Comparison of ENCODE assay signal across 1 cellular context in genomic region chr14:102626530-102626929, GRCh38.
TF ChIP-seq lines count a peak whose summit lies in the region.

No MANE protein-coding gene starts in this region.

TF ChIP-seq in HepG2, 621 proteins besides CTCF, POLR2A, EP300 and RAD21:
- no peak for TF ChIP-seq MYPOP (CRISPR knock-in tag; IDR thresholded peaks at IDR 0.05)
- no peak for TF ChIP-seq MAX (IDR thresholded peaks at IDR 0.05)
- no peak for TF ChIP-seq ZNF782 (CRISPR knock-in tag; IDR thresholded peaks at IDR 0.05; ENCODE audit: borderline replicate concordance)
- TF ChIP-seq STAG1 (CRISPR knock-in tag; IDR thresholded peaks at IDR 0.05) = peak; percentile 35
